In the genomic region with DNA sequence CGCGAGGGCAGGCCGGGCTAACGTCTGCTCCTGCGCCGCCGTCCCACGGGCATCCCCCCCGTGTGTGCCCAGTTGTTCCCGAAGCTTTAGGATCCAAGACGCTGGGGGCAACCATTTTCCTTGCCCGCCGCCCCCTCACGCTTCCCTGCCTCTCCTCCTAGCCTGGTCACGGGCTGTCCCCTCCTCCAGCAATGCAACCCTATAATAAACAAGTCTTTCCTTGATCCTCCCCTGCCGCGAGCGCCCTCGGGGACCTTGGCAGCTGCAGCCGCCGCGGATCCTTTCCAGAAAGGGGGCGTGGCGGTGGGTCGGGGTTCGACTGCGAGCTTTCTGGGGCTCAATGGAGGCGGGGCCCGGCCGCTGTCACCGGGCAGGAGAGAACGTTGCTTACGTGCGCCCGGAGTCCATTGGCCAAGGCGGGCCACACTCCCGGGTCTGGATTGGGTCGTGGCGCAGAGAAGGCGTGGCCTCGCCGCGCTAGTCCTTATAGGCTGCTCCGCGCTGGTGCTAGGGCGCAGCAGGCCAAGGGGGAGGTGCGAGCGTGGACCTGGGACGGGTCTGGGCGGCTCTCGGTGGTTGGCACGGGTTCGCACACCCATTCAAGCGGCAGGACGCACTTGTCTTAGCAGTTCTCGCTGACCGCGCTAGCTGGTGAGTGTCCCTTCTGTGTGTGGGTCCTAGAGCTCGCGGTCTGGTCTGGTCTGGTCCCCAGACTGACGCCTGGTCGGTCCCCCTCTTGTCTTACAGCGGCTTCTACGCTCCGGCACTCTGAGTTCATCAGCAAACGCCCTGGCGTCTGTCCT, we compare ENCODE assay signal across 8 cellular contexts. TPM values are rescaled to one million over a fixed set of nuclear protein-coding genes. Genes with fewer than 3 reads are reported as not detected.
DNase-seq lines count a peak whose midpoint lies in the region; ATAC-seq and TF ChIP-seq lines count a peak whose summit lies in the region.

A gene with protein sequence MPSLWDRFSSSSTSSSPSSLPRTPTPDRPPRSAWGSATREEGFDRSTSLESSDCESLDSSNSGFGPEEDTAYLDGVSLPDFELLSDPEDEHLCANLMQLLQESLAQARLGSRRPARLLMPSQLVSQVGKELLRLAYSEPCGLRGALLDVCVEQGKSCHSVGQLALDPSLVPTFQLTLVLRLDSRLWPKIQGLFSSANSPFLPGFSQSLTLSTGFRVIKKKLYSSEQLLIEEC (plus strand): TSS at position 515 of the 803 bp plus-strand sequence. CDS start 293 bp downstream, outside the sequence.

- H3K27ac Mint-ChIP-seq in activated CD4-positive, alpha-beta T cell treated with anti-CD3 and anti-CD28 coated beads, Interleukin-2, amount 10 ng/mL, durations not matched to agents 24 days and 14 days = peak within 1 kb of the TSS; percentile 92

- intact Hi-C loops in activated CD4-positive, alpha-beta T cell treated with anti-CD3 and anti-CD28 coated beads, Interleukin-2, amount 10 ng/mL, durations not matched to agents 24 days and 14 days (cut with micrococcal nuclease) = loop anchor here (1.0 to 2.0 kb wide), 6 partner anchors 12 to 62 kb away; no protein-coding TSS in a partner anchor
- intact Hi-C loops in left colon (cut with DNase I, micrococcal nuclease) = loop anchor here in 1 of 2 donors (10.0 kb wide), 1 partner anchor 61 kb away; no protein-coding TSS in a partner anchor

- H3K27me3 Mint-ChIP-seq in activated CD4-positive, alpha-beta T cell treated with anti-CD3 and anti-CD28 coated beads, Interleukin-2, amount 10 ng/mL, durations not matched to agents 24 days and 14 days = no peaks in the 10 kb centered on the region

- POLR2A ChIA-PET in BJ (lab: Charles Lee) = interaction anchor here (0.5 to 2.9 kb wide), 10 partner anchors 13 to 869 kb away, joined by 3 to 13 read pairs (median 4); no protein-coding TSS in a partner anchor

- CTCF ChIA-PET in BJ (lab: Yijun Ruan, JAX) = interaction anchor here (0.6 to 3.2 kb wide), 13 partner anchors 8 to 225 kb away, joined by 3 to 15 read pairs (median 5); a partner anchor contains a TSS

- peak within 1 kb of the TSS; percentile 96 for H3K4me3 Mint-ChIP-seq in activated CD4-positive, alpha-beta T cell treated with anti-CD3 and anti-CD28 coated beads, Interleukin-2, amount 10 ng/mL, durations not matched to agents 24 days and 14 days

- H3K27ac ChIP-seq in coronary artery = peak within 1 kb of the TSS; percentile 90 to 100

- H3K9me3 Mint-ChIP-seq in activated CD4-positive, alpha-beta T cell treated with anti-CD3 and anti-CD28 coated beads, Interleukin-2, amount 10 ng/mL, durations not matched to agents 24 days and 14 days = no peaks in the 10 kb centered on the region

- H3K4me1 Mint-ChIP-seq in activated CD4-positive, alpha-beta T cell treated with anti-CD3 and anti-CD28 coated beads, Interleukin-2, amount 10 ng/mL, durations not matched to agents 24 days and 14 days = peaks cover 51% of the 10 kb centered on the region

- H3K27me3 ChIP-seq in BJ (ENCODE audit: control insufficient read depth, insufficient read depth, low read length) = no peaks in the 10 kb centered on the region

- TF ChIP-seq CTCF in BJ (IDR thresholded peaks at IDR 0.05; ENCODE audit: insufficient read depth, low read depth, low read length) (no peak), coronary artery (IDR thresholded peaks at IDR 0.05) (no peak)

- peak; percentile 97 for DNase-seq in BJ (ENCODE audit: low read depth)
- peak; percentile 89 for DNase-seq in NCI-H526 treated with DMSO at 0.1 percent for 48 hours (lab: John Stamatoyannopoulos, UW)
- DNase-seq in activated CD4-positive, alpha-beta T cell treated with anti-CD3 and anti-CD28 coated beads, Interleukin-2, amount 10 ng/mL, durations not matched to agents 24 days and 14 days = peak; percentile 100
- peak; percentile 100 for DNase-seq in coronary artery (ENCODE audit: low spot score)
- DNase-seq in left colon = peak; percentile 99 to 100
- peak; percentile 99 for DNase-seq in stimulated activated CD4-positive, alpha-beta T cell treated with anti-CD3 and anti-CD28 coated beads, Interleukin-1b, Interleukin-23, amount 100 ng/mL, for 48 hours

- H3K36me3 ChIP-seq in BJ (ENCODE audit: control insufficient read depth, insufficient read depth, low read length) = peaks cover 16% of the 10 kb centered on the region

- H3K4me3 ChIP-seq in BJ (ENCODE audit: low read depth, low read length) (peak within 1 kb of the TSS; percentile 89), coronary artery (peak within 1 kb of the TSS; percentile 74)

- peaks cover 31% of the 10 kb centered on the region for H3K36me3 Mint-ChIP-seq in activated CD4-positive, alpha-beta T cell treated with anti-CD3 and anti-CD28 coated beads, Interleukin-2, amount 10 ng/mL, durations not matched to agents 24 days and 14 days (ENCODE audit: low read depth)

- peak; percentile 87 for ATAC-seq in GM19324 (IDR thresholded peaks at IDR 0.05; ENCODE audit: low FRiP score, unreplicated experiment)
- ATAC-seq in HG03469 (IDR thresholded peaks at IDR 0.05; ENCODE audit: unreplicated experiment) = peak; percentile 70
- peak; percentile 77 for ATAC-seq in left colon

RNA-seq across cellular contexts. Expression of the gene that starts here (rescaled TPM):
- 152 and 174 TPM in 2 replicates for polyA plus RNA-seq in BJ (2011; rRNA removed)
- 160 and 201 TPM in 2 replicates for polyA minus RNA-seq in BJ (2011; rRNA and poly(A)+ RNA removed)
- 260 and 271 TPM in 2 replicates for total RNA-seq in activated CD4-positive, alpha-beta T cell treated with anti-CD3 and anti-CD28 coated beads, Interleukin-2, amount 10 ng/mL, durations not matched to agents 24 days and 14 days
- total RNA-seq in left colon = 100 to 1,000 TPM in 1 of 2 donors, 10 to 100 TPM in 1; 60.1 to 210 TPM

Comparison
In these comparisons a context has a peak if more than half of its experiments do, and no peak if none do; other contexts are left out.
1. Peak in every context shown above with its lines: DNase-seq, ATAC-seq, H3K4me3 ChIP-seq and H3K27ac ChIP-seq.